3 cellular contexts compared by ENCODE assay signal in genomic region chr5:147467973-147468508, GRCh38.
TF ChIP-seq lines count a peak whose summit lies in the region.

No MANE protein-coding gene starts in this region.

TF ChIP-seq in GM23338, 12 proteins besides CTCF, POLR2A, EP300 and RAD21:
- TF ChIP-seq JUNB (IDR thresholded peaks at IDR 0.05; ENCODE audit: unreplicated experiment) = no peak
- peak; percentile 82 for TF ChIP-seq NANOG (IDR thresholded peaks at IDR 0.05; ENCODE audit: borderline replicate concordance)
- no peak for TF ChIP-seq EZH2phosphoT487 (IDR thresholded peaks at IDR 0.05; ENCODE audit: unreplicated experiment)
- no peak for TF ChIP-seq ZNF462 (CRISPR knock-in tag; IDR thresholded peaks at IDR 0.05)
- no peak for TF ChIP-seq STAT1 (IDR thresholded peaks at IDR 0.05; ENCODE audit: unreplicated experiment)

TF ChIP-seq in IMR-90, 13 proteins besides CTCF, POLR2A, EP300 and RAD21:
- TF ChIP-seq CEBPB (IDR thresholded peaks at IDR 0.05; ENCODE audit: low read depth, low read length) = peak; percentile 61
- TF ChIP-seq NFE2L2 (IDR thresholded peaks at IDR 0.05; ENCODE audit: low read depth, low read length) = no peak

TF ChIP-seq in H1, 55 proteins besides CTCF, POLR2A, EP300 and RAD21:
- TF ChIP-seq CEBPB (IDR thresholded peaks at IDR 0.05; ENCODE audit: low read depth, low read length) = no peak
- no peak for TF ChIP-seq TBP (IDR thresholded peaks at IDR 0.05; ENCODE audit: low read depth, low read length)
- TF ChIP-seq ASH2L (IDR thresholded peaks at IDR 0.05; ENCODE audit: low read length) = no peak
- no peak for TF ChIP-seq KDM4A (IDR thresholded peaks at IDR 0.05; ENCODE audit: low read depth, low read length, severe bottlenecking)
- TF ChIP-seq E2F6 (IDR thresholded peaks at IDR 0.05) = no peak
- no peak for TF ChIP-seq MAX (IDR thresholded peaks at IDR 0.05)
- TF ChIP-seq NANOG (IDR thresholded peaks at IDR 0.05; ENCODE audit: insufficient read depth, low read depth, low read length, poor library complexity, severe bottlenecking) = peak; percentile 69
- TF ChIP-seq TEAD4 (IDR thresholded peaks at IDR 0.05; ENCODE audit: low read depth, low read length) = no peak
- TF ChIP-seq SP1 (IDR thresholded peaks at IDR 0.05; ENCODE audit: low read depth, low read length) = 0 out of 2 replicates have a peak, but pooled peaks have one; percentile 33
- no peak for TF ChIP-seq EGR1 (IDR thresholded peaks at IDR 0.05; ENCODE audit: borderline replicate concordance, low read depth, low read length)
- TF ChIP-seq SIX5 (IDR thresholded peaks at IDR 0.05; ENCODE audit: low read depth, low read length) = no peak
- TF ChIP-seq CBX5 (IDR thresholded peaks at IDR 0.05; ENCODE audit: low read depth, low read length) = no peak
- TF ChIP-seq CHD7 (IDR thresholded peaks at IDR 0.05; ENCODE audit: insufficient replicate concordance, low read length) = peak; percentile 88
